In the genomic region with DNA sequence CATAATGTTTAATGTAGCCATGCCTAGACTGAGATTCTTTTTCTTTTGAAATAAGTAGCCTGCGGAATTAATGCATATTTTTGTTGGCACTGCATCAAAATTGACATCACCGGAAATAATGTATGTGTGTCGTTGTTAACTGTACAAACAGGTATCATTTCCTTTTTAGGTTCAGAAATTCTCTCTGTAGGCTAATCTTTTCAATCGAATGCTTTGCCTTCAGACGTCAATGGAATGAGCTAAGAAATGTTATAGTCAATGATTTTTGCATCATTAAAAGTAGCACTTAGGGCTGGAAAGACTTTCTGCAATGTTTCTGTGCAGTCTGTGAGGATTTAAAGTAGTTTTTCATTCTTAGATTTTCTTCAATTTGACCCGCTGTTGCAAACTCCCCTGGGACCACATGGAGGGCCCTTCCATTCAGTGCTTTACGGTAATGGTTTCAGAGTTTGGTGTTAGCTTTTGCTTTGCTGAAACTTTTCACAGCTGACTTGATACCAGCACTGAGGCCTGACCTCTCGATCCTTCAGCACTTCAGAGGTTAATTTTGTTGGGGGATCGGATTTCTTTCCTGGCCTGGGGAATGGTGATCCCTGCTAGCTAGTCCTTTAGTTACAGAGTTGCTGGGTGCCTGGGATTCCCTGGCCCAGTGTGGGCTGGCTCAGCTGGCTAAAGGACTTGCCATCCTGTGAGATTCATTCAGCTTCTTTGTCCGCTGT, we compare ENCODE assay signal across 10 cellular contexts.
DNase-seq lines count a peak whose midpoint lies in the region; ATAC-seq, FAIRE-seq and TF ChIP-seq lines count a peak whose summit lies in the region.
"Had no signal": no experiment of that assay in that cellular context is flagged by ENCODE, and none has a peak within 500 bp of the region (broad histone marks: within the 10 kb centered on the region; RNA-seq: fewer than 3 reads in every experiment).

No MANE protein-coding gene starts in this region.

- no peak overlapping the region for H3K4me3 Mint-ChIP-seq in type B pancreatic cell

- no peaks in the 10 kb centered on the region for H3K27me3 Mint-ChIP-seq in type B pancreatic cell
- H3K27me3 Mint-ChIP-seq: IgD-negative memory B cell had no signal

- DNase-seq in NCI-H1417 (lab: John Stamatoyannopoulos, UW) (peak in 2 of 3 experiments; percentile 53 to 74), NCI-H1417 treated with DMSO at 0.1 percent for 48 hours (lab: John Stamatoyannopoulos, UW) (no peak), bronchial epithelial cell (ENCODE audit: low read depth) (peak; percentile 89), iPS-NIHi11 (ENCODE audit: low spot score) (peak; percentile 65), type B pancreatic cell (ENCODE audit: extremely low spot score, unreplicated experiment) (no peak), germinal center (ENCODE audit: low spot score) (no peak)

- H3K36me3 ChIP-seq in bronchial epithelial cell (ENCODE audit: control insufficient read depth, insufficient read depth, low read length), result no peaks in the 10 kb centered on the region

- peak overlapping the region; percentile 81 for H3K27ac Mint-ChIP-seq in type B pancreatic cell
- H3K27ac Mint-ChIP-seq: IgD-negative memory B cell had no signal

- peak overlapping the region; percentile 62 for H3K4me3 ChIP-seq in bronchial epithelial cell (ENCODE audit: low read depth, low read length)

- H3K36me3 Mint-ChIP-seq in type B pancreatic cell, result peaks cover 3% of the 10 kb centered on the region

- TF ChIP-seq CTCF in bronchial epithelial cell (IDR thresholded peaks at IDR 0.05; ENCODE audit: insufficient read depth, low read length, severe bottlenecking) (no peak), type B pancreatic cell (conservative IDR thresholded peaks at IDR 0.05) (no peak)

- H3K9me3 Mint-ChIP-seq in type B pancreatic cell, result peaks cover 2% of the 10 kb centered on the region
- H3K9me3 Mint-ChIP-seq: IgD-negative memory B cell had no signal

- ATAC-seq in HG03342 (IDR thresholded peaks at IDR 0.05; ENCODE audit: unreplicated experiment), result no peak
- no peak for ATAC-seq in GM21423 (IDR thresholded peaks at IDR 0.05; ENCODE audit: unreplicated experiment)

- no peak for FAIRE-seq in bronchial epithelial cell (lab: Jason Lieb, UNC)
- FAIRE-seq: endometrium had no signal

- peaks cover 38% of the 10 kb centered on the region for H3K4me1 Mint-ChIP-seq in type B pancreatic cell (ENCODE audit: unreplicated experiment)
- H3K4me1 Mint-ChIP-seq: IgD-negative memory B cell had no signal

- H3K27me3 ChIP-seq in bronchial epithelial cell (ENCODE audit: control insufficient read depth, insufficient read depth, low read length), result no peaks in the 10 kb centered on the region

Comparison
In these comparisons a context has a peak if more than half of its experiments do, and no peak if none do; other contexts are left out.
1. DNase-seq: peak in NCI-H1417 (2 of 3), bronchial epithelial cell (single experiment) and iPS-NIHi11 (single experiment); none in NCI-H1417 treated with DMSO at 0.1 percent for 48 hours (single experiment), type B pancreatic cell (single experiment) and germinal center (single experiment).